In the genomic region with DNA sequence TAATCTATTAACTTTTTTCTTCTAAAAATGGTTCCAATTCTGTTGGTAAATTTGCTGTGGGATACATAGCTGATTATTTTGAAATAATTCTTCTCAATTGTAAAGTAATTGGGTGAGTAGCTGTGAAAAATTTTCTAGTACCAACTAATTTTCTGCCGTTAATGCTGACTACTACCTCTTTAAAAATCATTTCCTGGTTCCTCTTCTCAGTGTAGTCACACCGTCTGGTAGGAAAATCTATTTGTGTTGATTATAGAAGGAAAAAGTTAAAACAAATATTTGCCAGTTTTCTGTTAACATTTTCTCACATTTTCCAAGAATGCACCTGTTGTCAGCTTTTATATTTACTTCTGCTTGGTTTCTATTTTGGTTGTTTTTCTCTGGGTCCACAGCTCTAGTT, we compare ENCODE assay signal across 24 cellular contexts.
DNase-seq lines count a peak whose midpoint lies in the region; ATAC-seq, FAIRE-seq and TF ChIP-seq lines count a peak whose summit lies in the region.
"Had no signal": no experiment of that assay in that cellular context is flagged by ENCODE, and none has a peak within 500 bp of the region (broad histone marks: within the 10 kb centered on the region; RNA-seq: fewer than 3 reads in every experiment).

No MANE protein-coding gene starts in this region.

- DNase-seq in HepG2 (ENCODE audit: low spot score) (no peak), NCI-H69 (lab: John Stamatoyannopoulos, UW) (peak; percentile 10), pancreas (no peak), NCI-H446 treated with DMSO at 0.1 percent for 48 hours (lab: John Stamatoyannopoulos, UW) (no peak)
- DNase-seq: 8988T; ACHN; AML-193; BE2C; CD4-positive, alpha-beta T cell; CD8-positive, alpha-beta memory T cell; DMS 273 treated with DMSO at 0.1 percent for 48 hours; DND-41; GOT3 had no signal

- H3K9me3 ChIP-seq in liver (ENCODE audit: control insufficient read depth in 4 of 4, low read length in 3 of 4): peaks cover 0 to 5% (median 0%) of the 10 kb centered on the region in 4 donors
- H3K9me3 ChIP-seq in HepG2 (ENCODE audit: low read length): peaks cover 11% of the 10 kb centered on the region; the same call in 1 of the 2 replicates
- no peaks in the 10 kb centered on the region for H3K9me3 ChIP-seq in OCI-LY3 (ENCODE audit: insufficient read depth, low read length)
- H3K9me3 ChIP-seq in pancreas: no peaks in the 10 kb centered on the region
- H3K9me3 ChIP-seq: A549, BE2C, HAP-1 had no signal

- POLR2A ChIA-PET in HepG2 (lab: Yijun Ruan, JAX): no interaction called here

- intact Hi-C loops in HepG2 (cut with micrococcal nuclease; ENCODE audit: unreplicated experiment): no loop called here
- intact Hi-C loops in pancreas (cut with DNase I): no loop called here

- TF ChIP-seq POLR2A in HepG2 (IDR thresholded peaks at IDR 0.05; ENCODE audit: insufficient read depth in 1 of 2, low read depth in 2 of 2, low read length in 2 of 2): no peak

- peak overlapping the region in 1 of 2 donors; percentile 27 for H3K9ac ChIP-seq in liver (ENCODE audit: low read depth in 1 of 2, low read length in 2 of 2)
- no peak overlapping the region for H3K9ac ChIP-seq in HepG2 (ENCODE audit: insufficient read depth, low read depth, low read length)
- H3K9ac ChIP-seq in OCI-LY3 (ENCODE audit: low read length): no peak overlapping the region
- H3K9ac ChIP-seq: BLaER1 treated with 17β-estradiol and CSF1 and Interleukin-3, amounts not matched to agents 10 nM and 100 nM had no signal

- H3K27me3 ChIP-seq in liver (ENCODE audit: control insufficient read depth in 4 of 4, insufficient read depth in 4 of 4, low read length in 3 of 4): no peaks in the 10 kb centered on the region
- H3K27me3 ChIP-seq in HepG2 (ENCODE audit: control insufficient read depth in 1 of 2, insufficient read depth in 2 of 2, low read length in 2 of 2): no peaks in the 10 kb centered on the region
- 0 out of 2 replicates have a peak, but pooled peaks cover 4% of the 10 kb centered on the region for H3K27me3 ChIP-seq in OCI-LY3 (ENCODE audit: low read depth, low read length)
- no peaks in the 10 kb centered on the region for H3K27me3 ChIP-seq in pancreas
- H3K27me3 ChIP-seq: BE2C; BLaER1 treated with 17β-estradiol and CSF1 and Interleukin-3, amounts not matched to agents 10 nM and 100 nM had no signal

- no peaks in the 10 kb centered on the region for H4K20me1 ChIP-seq in HepG2 (ENCODE audit: insufficient read depth, low read length)
- H4K20me1 ChIP-seq in OCI-LY3 (ENCODE audit: insufficient read depth, low read length): no peaks in the 10 kb centered on the region
- H4K20me1 ChIP-seq: BLaER1 treated with 17β-estradiol and CSF1 and Interleukin-3, amounts not matched to agents 10 nM and 100 nM had no signal

- H3K36me3 ChIP-seq in liver (ENCODE audit: control insufficient read depth in 4 of 4, insufficient read depth in 3 of 4, low read depth in 1 of 4, low read length in 3 of 4) (no peaks in the 10 kb centered on the region), HepG2 (replicated peaks in 1 of 2; ENCODE audit: control insufficient read depth in 1 of 2, insufficient read depth in 2 of 2, low read length in 2 of 2) (no peaks in the 10 kb centered on the region), OCI-LY3 (replicated peaks; ENCODE audit: low read depth, low read length) (no peaks in the 10 kb centered on the region), pancreas (no peaks in the 10 kb centered on the region)
- H3K36me3 ChIP-seq: BE2C; BLaER1 treated with 17β-estradiol and CSF1 and Interleukin-3, amounts not matched to agents 10 nM and 100 nM; HAP-1 had no signal

- H3K27ac ChIP-seq in liver (ENCODE audit: low read depth in 1 of 2, low read length in 2 of 2) (peak overlapping the region; percentile 36 to 53), HepG2 (ENCODE audit: extremely low read length, insufficient read depth, low read length) (no peak overlapping the region), OCI-LY3 (ENCODE audit: low read length) (no peak overlapping the region), pancreas (peak overlapping the region in 2 of 4 donors; percentile 11 to 34)
- H3K27ac ChIP-seq: A549; BLaER1 treated with 17β-estradiol and CSF1 and Interleukin-3, amounts not matched to agents 10 nM and 100 nM had no signal

- ATAC-seq in HepG2: no peak
- ATAC-seq in pancreas: peak; percentile 50 to 74 (median 70)
- ATAC-seq in GM18870 (IDR thresholded peaks at IDR 0.05; ENCODE audit: unreplicated experiment): no peak
- ATAC-seq in HG03571 (IDR thresholded peaks at IDR 0.05; ENCODE audit: unreplicated experiment): no peak
- ATAC-seq: A549 had no signal

- H3K79me2 ChIP-seq in HepG2 (ENCODE audit: insufficient read depth, low read length) (no peaks in the 10 kb centered on the region), OCI-LY3 (ENCODE audit: low read length) (no peaks in the 10 kb centered on the region)

- H3K4me3 ChIP-seq in liver (ENCODE audit: low read depth in 1 of 3, low read length in 3 of 3): no peak overlapping the region
- no peak overlapping the region for H3K4me3 ChIP-seq in HepG2 (replicated peaks in 1 of 3; ENCODE audit: insufficient read depth in 1 of 3, low read depth in 2 of 3, low read length in 3 of 3)
- no peak overlapping the region for H3K4me3 ChIP-seq in OCI-LY3 (ENCODE audit: low read length)
- H3K4me3 ChIP-seq in pancreas: no peak overlapping the region
- H3K4me3 ChIP-seq: A549; BLaER1 treated with 17β-estradiol and CSF1 and Interleukin-3, amounts not matched to agents 10 nM and 100 nM; HAP-1 had no signal

- TF ChIP-seq CTCF in liver (IDR thresholded peaks at IDR 0.05; ENCODE audit: low read depth, low read length, missing input control): no peak
- TF ChIP-seq CTCF in HepG2 (CRISPR knock-in tag; IDR thresholded peaks at IDR 0.05): no peak
- TF ChIP-seq CTCF in OCI-LY3 (IDR thresholded peaks at IDR 0.05; ENCODE audit: low read depth, low read length): no peak
- TF ChIP-seq CTCF in pancreas (IDR thresholded peaks at IDR 0.05): no peak

- CTCF ChIA-PET in HepG2 (lab: Yijun Ruan, JAX; ENCODE audit: low intra/inter-chr PET ratio, low total read pairs): no interaction called here

- TF ChIP-seq EP300 in HepG2 (IDR thresholded peaks at IDR 0.05; ENCODE audit: low read depth in 2 of 2, low read length in 2 of 2) (no peak), HepG2 (CRISPR knock-in tag; IDR thresholded peaks at IDR 0.05; ENCODE audit: borderline replicate concordance) (no peak)

- no peak overlapping the region for H2AFZ ChIP-seq in HepG2 (ENCODE audit: low read length)
- peak overlapping the region; percentile 40 for H2AFZ ChIP-seq in OCI-LY3 (ENCODE audit: low read depth, low read length)

- no TSS peak for BruUV-seq in HepG2 (replicated peaks; lab: Mats Ljungman, UMichigan)

- FAIRE-seq in HepG2 (lab: Jason Lieb, UNC): no peak
- no peak for FAIRE-seq in pancreas (lab: Jason Lieb, UNC)
- FAIRE-seq: A549, D721Med, G401.6, GM12892, H54 had no signal

- WGBS in liver: 26% methylated on average over 2 of the region's 2 CpGs
- 4% methylated on average over 2 of the region's 2 CpGs for WGBS in HepG2 (ENCODE audit: low lambda C conversion rate)
- 4 to 6% methylated on average over 2 of the region's 2 CpGs for WGBS in pancreas, 2 donors

- TF ChIP-seq RAD21 in liver (IDR thresholded peaks at IDR 0.05) (no peak), HepG2 (CRISPR knock-in tag; IDR thresholded peaks at IDR 0.05) (no peak)

- in situ Hi-C loops in HepG2 (cut with HindIII; ENCODE audit: extremely low pct_ligation_motif_present, low pct_unique_long_range_greater_than_20kb): no loop called here

- peaks cover 0 to 14% (median 3%) of the 10 kb centered on the region in 4 donors for H3K4me1 ChIP-seq in liver (ENCODE audit: control insufficient read depth in 4 of 4, insufficient read depth in 4 of 4, low read length in 3 of 4)
- H3K4me1 ChIP-seq in HepG2 (ENCODE audit: insufficient read depth, low read length): no peaks in the 10 kb centered on the region
- H3K4me1 ChIP-seq in OCI-LY3 (ENCODE audit: low read length): peaks cover 9% of the 10 kb centered on the region
- peaks cover 0 to 8% (median 0%) of the 10 kb centered on the region in 3 donors for H3K4me1 ChIP-seq in pancreas
- H3K4me1 ChIP-seq: A549, BE2C, HAP-1 had no signal

- no peak overlapping the region for H3K4me2 ChIP-seq in HepG2 (ENCODE audit: low read depth, low read length)
- H3K4me2 ChIP-seq in OCI-LY3 (ENCODE audit: low read length): peak overlapping the region; percentile 17
- H3K4me2 ChIP-seq: A549 had no signal

TF ChIP-seq in liver, 16 proteins besides CTCF, POLR2A, EP300 and RAD21 (continues in another document):
- no peak for TF ChIP-seq EGR1 (IDR thresholded peaks at IDR 0.05; ENCODE audit: low read depth in 2 of 2)
- no peak for TF ChIP-seq TAF1 (conservative IDR thresholded peaks at IDR 0.05)
- no peak for TF ChIP-seq YY1 (IDR thresholded peaks at IDR 0.05)
- TF ChIP-seq, protein P1, sequence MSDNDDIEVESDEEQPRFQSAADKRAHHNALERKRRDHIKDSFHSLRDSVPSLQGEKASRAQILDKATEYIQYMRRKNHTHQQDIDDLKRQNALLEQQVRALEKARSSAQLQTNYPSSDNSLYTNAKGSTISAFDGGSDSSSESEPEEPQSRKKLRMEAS (IDR thresholded peaks at IDR 0.05): no peak
- TF ChIP-seq FOXA1 (IDR thresholded peaks at IDR 0.05): no peak
- no peak for TF ChIP-seq RXRA (IDR thresholded peaks at IDR 0.05)
- no peak for TF ChIP-seq HNF4G (IDR thresholded peaks at IDR 0.05)
- no peak for TF ChIP-seq SP1 (IDR thresholded peaks at IDR 0.05)
- TF ChIP-seq JUND (IDR thresholded peaks at IDR 0.05): no peak

TF ChIP-seq in HepG2, 621 proteins besides CTCF, POLR2A, EP300 and RAD21 (continues in another document):
- TF ChIP-seq SYNCRIP (IDR thresholded peaks at IDR 0.05; ENCODE audit: insufficient read depth, low read depth, low read length) (no peak), MTA1 (CRISPR knock-in tag; IDR thresholded peaks at IDR 0.05; ENCODE audit: borderline replicate concordance) (no peak), ZBTB7A (CRISPR knock-in tag; IDR thresholded peaks at IDR 0.05) (no peak), ATF7-NPFF (CRISPR knock-in tag; IDR thresholded peaks at IDR 0.05; ENCODE audit: low read depth) (no peak)
- TF ChIP-seq, protein P2, sequence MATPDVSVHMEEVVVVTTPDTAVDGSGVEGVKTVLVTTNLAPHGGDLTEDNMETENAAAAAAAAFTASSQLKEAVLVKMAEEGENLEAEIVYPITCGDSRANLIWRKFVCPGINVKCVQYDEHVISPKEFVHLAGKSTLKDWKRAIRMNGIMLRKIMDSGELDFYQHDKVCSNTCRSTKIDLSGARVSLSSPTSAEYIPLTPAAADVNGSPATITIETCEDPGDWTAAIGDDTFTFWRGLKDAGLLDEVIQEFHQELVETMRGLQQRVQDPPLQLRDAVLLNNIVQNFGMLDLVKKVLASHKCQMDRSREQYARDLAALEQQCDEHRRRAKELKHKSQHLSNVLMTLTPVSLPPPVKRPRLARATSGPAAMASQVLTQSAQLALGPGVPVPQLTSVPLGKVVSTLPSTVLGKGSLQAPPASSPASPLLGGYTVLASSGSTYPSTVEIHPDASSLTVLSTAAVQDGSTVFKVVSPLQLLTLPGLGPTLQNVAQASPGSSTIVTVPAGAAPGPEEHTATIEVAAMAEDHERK (CRISPR knock-in tag; IDR thresholded peaks at IDR 0.05; ENCODE audit: low read depth): no peak

Comparison
In these comparisons a context has a peak if more than half of its experiments do, and no peak if none do; other contexts are left out.
1. H3K27ac ChIP-seq: peak in liver (2 of 2); none in HepG2 (single experiment) and OCI-LY3 (single experiment).
2. ATAC-seq: peak in pancreas (4 of 4); none in HepG2 (single experiment), GM18870 (single experiment) and HG03571 (single experiment).